In the genomic region with DNA sequence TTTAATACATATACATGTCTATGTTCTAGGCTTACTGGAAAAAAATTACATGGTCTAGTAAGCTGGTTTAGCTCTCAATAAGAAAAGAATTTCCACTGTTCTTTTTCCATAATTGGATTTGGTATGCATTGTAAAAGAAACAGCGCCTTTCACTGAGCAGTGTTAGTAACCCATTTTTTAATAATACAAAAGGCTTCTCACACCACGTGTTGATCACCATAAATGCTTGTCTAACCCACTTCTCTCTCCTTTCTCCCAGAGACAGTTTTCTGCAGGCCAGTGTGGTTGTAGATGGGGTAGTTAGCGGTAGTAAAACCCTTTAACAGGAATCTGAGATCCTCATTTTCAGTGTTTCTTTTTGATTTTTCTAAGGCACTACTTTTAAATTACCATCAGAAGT, we compare ENCODE assay signal across 29 cellular contexts.
A peak's percentile ranks its signal among the peaks of the same experiment; 100 is the strongest.
DNase-seq lines count a peak whose midpoint lies in the region; ATAC-seq and TF ChIP-seq lines count a peak whose summit lies in the region.
"Had no signal": no experiment of that assay in that cellular context is flagged by ENCODE, and none has a peak within 500 bp of the region (broad histone marks: within the 10 kb centered on the region; RNA-seq: fewer than 3 reads in every experiment).

No MANE protein-coding gene starts in this region.

- no peaks in the 10 kb centered on the region for H3K36me3 ChIP-seq in HAP-1 (replicated peaks)
- no peaks in the 10 kb centered on the region for H3K36me3 ChIP-seq in neuron (ENCODE audit: insufficient read depth, low read length)
- no peaks in the 10 kb centered on the region for H3K36me3 ChIP-seq in aorta (ENCODE audit: control insufficient read depth in 1 of 2, insufficient read depth in 2 of 2, low read length in 1 of 2)
- H3K36me3 ChIP-seq: gastrocnemius medialis, pancreas, right atrium auricular region, transverse colon had no signal

- H3K4me1 Mint-ChIP-seq in activated T-helper 17 cell treated with anti-CD3 and anti-CD28 coated beads, Interleukin-2, amount 50 U/mL, for 72 hours, result no peaks in the 10 kb centered on the region
- H3K4me1 Mint-ChIP-seq: central memory CD8-positive, alpha-beta T cell; naive thymus-derived CD4-positive, alpha-beta T cell had no signal

- H3K9me3 Mint-ChIP-seq in activated T-helper 17 cell treated with anti-CD3 and anti-CD28 coated beads, Interleukin-2, amount 50 U/mL, for 72 hours, result no peaks in the 10 kb centered on the region
- H3K9me3 Mint-ChIP-seq: central memory CD8-positive, alpha-beta T cell; naive thymus-derived CD4-positive, alpha-beta T cell had no signal

- DNase-seq in HAP-1 (ENCODE audit: low spot score in 2 of 2) (peak; percentile 47 to 89), NCI-H446 treated with DMSO at 0.1 percent for 48 hours (lab: John Stamatoyannopoulos, UW) (peak; percentile 65), NCI-H2196 treated with DMSO at 0.1 percent for 48 hours (lab: John Stamatoyannopoulos, UW; ENCODE audit: unreplicated experiment) (no peak), aorta (no peak)
- DNase-seq: activated CD4-positive, alpha-beta T cell treated with anti-CD3 and anti-CD28 coated beads for 4 hours; activated CD8-positive, alpha-beta memory T cell treated with anti-CD3 and anti-CD28 coated beads for 24 hours; activated gamma-delta T cell; activated T-cell treated with anti-CD3 and anti-CD28 coated beads, Interleukin-2, amount 50 U/mL, for 1 hour; C1 segment of cervical spinal cord; dermis blood vessel endothelial cell; gastrocnemius medialis; KG1; left ventricle myocardium superior; midbrain; MM.1S; naive thymus-derived CD4-positive, alpha-beta T cell; NCI-H1436 treated with DMSO at 0.1 percent for 48 hours; NCI-H526 treated with DMSO at 0.1 percent for 48 hours; pancreas; stimulated activated CD4-positive, alpha-beta T cell treated with anti-CD3 and anti-CD28 coated beads, Interleukin-2, amount 100 ng/mL, for 48 hours; T-helper 2 cell; transverse colon had no signal

- H3K9me3 ChIP-seq in HAP-1 (no peaks in the 10 kb centered on the region), neuron (ENCODE audit: low read length) (no peaks in the 10 kb centered on the region), aorta (ENCODE audit: control insufficient read depth, low read length) (no peaks in the 10 kb centered on the region)
- H3K9me3 ChIP-seq: gastrocnemius medialis, pancreas, right atrium auricular region, transverse colon had no signal

- H3K27me3 Mint-ChIP-seq in activated T-helper 17 cell treated with anti-CD3 and anti-CD28 coated beads, Interleukin-2, amount 50 U/mL, for 72 hours, result peaks cover 11% of the 10 kb centered on the region
- H3K27me3 Mint-ChIP-seq: central memory CD8-positive, alpha-beta T cell; naive thymus-derived CD4-positive, alpha-beta T cell had no signal

- H3K4me3 Mint-ChIP-seq in activated T-helper 17 cell treated with anti-CD3 and anti-CD28 coated beads, Interleukin-2, amount 50 U/mL, for 72 hours, result no peak overlapping the region
- H3K4me3 Mint-ChIP-seq: central memory CD8-positive, alpha-beta T cell; naive thymus-derived CD4-positive, alpha-beta T cell had no signal

- peak overlapping the region; percentile 86 for H2AFZ ChIP-seq in neuron (ENCODE audit: low read depth, low read length)

- no peak overlapping the region for H3K27ac Mint-ChIP-seq in activated T-helper 17 cell treated with anti-CD3 and anti-CD28 coated beads, Interleukin-2, amount 50 U/mL, for 72 hours
- H3K27ac Mint-ChIP-seq: naive thymus-derived CD4-positive, alpha-beta T cell had no signal

- H3K27me3 ChIP-seq in HAP-1 (ENCODE audit: low read depth) (no peaks in the 10 kb centered on the region), neuron (ENCODE audit: insufficient read depth, low read length) (no peaks in the 10 kb centered on the region), aorta (ENCODE audit: control insufficient read depth in 1 of 2, insufficient read depth in 2 of 2, low read length in 1 of 2) (no peaks in the 10 kb centered on the region)
- H3K27me3 ChIP-seq: gastrocnemius medialis, right atrium auricular region, transverse colon had no signal

- in situ Hi-C loops in HAP-1 (cut with MboI; ENCODE audit: low sequenced_read_pairs), result no loop called here

- no peak for ATAC-seq in aorta (ENCODE audit: low FRiP score)
- ATAC-seq in activated T-helper 17 cell treated with anti-CD3 and anti-CD28 coated beads, Interleukin-2, amount 50 U/mL, for 72 hours (replicated peaks), result no peak
- ATAC-seq: gastrocnemius medialis; GM12878; left ventricle myocardium superior; naive thymus-derived CD4-positive, alpha-beta T cell; pancreas; SK-N-SH treated with all-trans-retinoic acid at 6 μM for 48 hours had no signal

- peaks cover 9% of the 10 kb centered on the region for H3K4me1 ChIP-seq in HAP-1
- H3K4me1 ChIP-seq in neuron (ENCODE audit: insufficient read depth, low read length), result peaks cover 7% of the 10 kb centered on the region
- H3K4me1 ChIP-seq in aorta (ENCODE audit: control insufficient read depth in 1 of 2, insufficient read depth in 2 of 2, low read length in 2 of 2), result no peaks in the 10 kb centered on the region
- H3K4me1 ChIP-seq: gastrocnemius medialis, pancreas, right atrium auricular region had no signal

- 28 to 37% methylated on average over 3 of the region's 3 CpGs for WGBS in aorta, 2 donors

- H3K27ac ChIP-seq in VCaP, result peak overlapping the region; percentile 40
- H3K27ac ChIP-seq in aorta (ENCODE audit: low read depth in 1 of 2, low read length in 2 of 2), result no peak overlapping the region
- H3K27ac ChIP-seq: gastrocnemius medialis, pancreas, right atrium auricular region, transverse colon had no signal

- H3K36me3 Mint-ChIP-seq in activated T-helper 17 cell treated with anti-CD3 and anti-CD28 coated beads, Interleukin-2, amount 50 U/mL, for 72 hours (ENCODE audit: low read depth), result no peaks in the 10 kb centered on the region
- H3K36me3 Mint-ChIP-seq: naive thymus-derived CD4-positive, alpha-beta T cell had no signal

- intact Hi-C loops in aorta (cut with DNase I), result no loop called here

- H3K4me3 ChIP-seq in HAP-1 (no peak overlapping the region), neuron (ENCODE audit: low read length) (peak overlapping the region; percentile 23), aorta (ENCODE audit: low read length in 2 of 2) (no peak overlapping the region)
- H3K4me3 ChIP-seq: gastrocnemius medialis, GM12878, pancreas, right atrium auricular region, transverse colon had no signal

- TF ChIP-seq CTCF in VCaP (conservative IDR thresholded peaks at IDR 0.05), result no peak

Comparison
In these comparisons a context has a peak if more than half of its experiments do, and no peak if none do; other contexts are left out.
1. DNase-seq: peak in HAP-1 (2 of 2) and NCI-H446 treated with DMSO at 0.1 percent for 48 hours (single experiment); none in NCI-H2196 treated with DMSO at 0.1 percent for 48 hours (single experiment) and aorta (0 of 2).